8 cellular contexts compared by ENCODE assay signal in genomic region chr17:62653002-62653830, GRCh38.
A peak's percentile ranks its signal among the peaks of the same experiment; 100 is the strongest.
DNase-seq lines count a peak whose midpoint lies in the region; ATAC-seq and TF ChIP-seq lines count a peak whose summit lies in the region.

No MANE protein-coding gene starts in this region.

- peak overlapping the region; percentile 60 for H3K4me3 ChIP-seq in GM12865 (ENCODE audit: low read depth, low read length)

- peak; percentile 88 for ATAC-seq in HG02759 (IDR thresholded peaks at IDR 0.05; ENCODE audit: unreplicated experiment)

- DNase-seq in GM12865 (ENCODE audit: low read depth), result peak; percentile 81
- peak; percentile 59 for DNase-seq in NCI-H1436 treated with DMSO at 0.1 percent for 48 hours (lab: John Stamatoyannopoulos, UW)
- peak; percentile 29 for DNase-seq in T-helper 22 cell (ENCODE audit: low read depth)
- peak; percentile 73 for DNase-seq in astrocyte of the hippocampus (ENCODE audit: low read depth, low spot score)
- DNase-seq in iPS-NIHi7 (ENCODE audit: extremely low spot score), result peak; percentile 89
- peak; percentile 79 to 96 for DNase-seq in stimulated activated CD4-positive, alpha-beta T cell treated with anti-CD3 and anti-CD28 coated beads, Interleukin-12 subunit alpha, Interleukin-12 subunit beta, amount 100 ng/mL, for 24 hours (ENCODE audit: low read depth in 2 of 2)
- DNase-seq in NCI-H446 treated with DMSO at 0.1 percent for 48 hours (lab: John Stamatoyannopoulos, UW), result no peak

- no peak for TF ChIP-seq CTCF in GM12865 (IDR thresholded peaks at IDR 0.05; ENCODE audit: insufficient read depth, low read depth, low read length, missing control alignments)
